Comparison of ENCODE assay signal across 9 cellular contexts in genomic region chr12:55726911-55727310, GRCh38. TPM values are rescaled to one million over a fixed set of nuclear protein-coding genes. Genes with fewer than 3 reads are reported as not detected.
DNase-seq lines count a peak whose midpoint lies in the region; ATAC-seq and TF ChIP-seq lines count a peak whose summit lies in the region.
"Had no signal": no experiment of that assay in that cellular context is flagged by ENCODE, and none has a peak within 500 bp of the region (broad histone marks: within the 10 kb centered on the region; RNA-seq: fewer than 3 reads in every experiment).

No MANE protein-coding gene starts in this region.

- no peak for ATAC-seq in CD8-positive, alpha-beta T cell

- H3K27ac Mint-ChIP-seq in CD8-positive, alpha-beta T cell = peak overlapping the region; percentile 86
- H3K27ac Mint-ChIP-seq in progenitor cell of endocrine pancreas = peak overlapping the region; percentile 84

- H3K9me3 Mint-ChIP-seq in CD8-positive, alpha-beta T cell = no peaks in the 10 kb centered on the region
- no peaks in the 10 kb centered on the region for H3K9me3 Mint-ChIP-seq in progenitor cell of endocrine pancreas (ENCODE audit: low read depth)

- no peak for DNase-seq in CD8-positive, alpha-beta T cell
- DNase-seq in fibroblast of pulmonary artery (ENCODE audit: low read depth) = no peak
- no peak for DNase-seq in progenitor cell of endocrine pancreas (ENCODE audit: low spot score, unreplicated experiment)
- DNase-seq in NCI-H1417 treated with DMSO at 0.1 percent for 48 hours (lab: John Stamatoyannopoulos, UW) = no peak
- no peak for DNase-seq in NCI-H2196 (lab: John Stamatoyannopoulos, UW; ENCODE audit: unreplicated experiment)
- no peak for DNase-seq in anterior cingulate cortex (lab: John Stamatoyannopoulos, UW)
- DNase-seq in 8988T = no peak
- DNase-seq: MM.1S had no signal

- no peaks in the 10 kb centered on the region for H3K27me3 Mint-ChIP-seq in CD8-positive, alpha-beta T cell (ENCODE audit: low read depth)
- H3K27me3 Mint-ChIP-seq in progenitor cell of endocrine pancreas = peaks cover 8% of the 10 kb centered on the region

- peaks cover 16% of the 10 kb centered on the region for H3K36me3 Mint-ChIP-seq in CD8-positive, alpha-beta T cell
- peaks cover 6% of the 10 kb centered on the region for H3K36me3 Mint-ChIP-seq in progenitor cell of endocrine pancreas (ENCODE audit: insufficient read depth)

- no peak overlapping the region for H3K27ac ChIP-seq in CD8-positive, alpha-beta T cell (ENCODE audit: low read depth, low read length)

- peak overlapping the region; percentile 79 for H3K4me3 Mint-ChIP-seq in CD8-positive, alpha-beta T cell
- peak overlapping the region; percentile 84 for H3K4me3 Mint-ChIP-seq in progenitor cell of endocrine pancreas (ENCODE audit: low read depth)

- no peaks in the 10 kb centered on the region for H3K27me3 ChIP-seq in CD8-positive, alpha-beta T cell (ENCODE audit: insufficient read depth, low read length)

- intact Hi-C loops in CD8-positive, alpha-beta T cell (cut with DNase I, micrococcal nuclease) = loop anchor here in 1 of 2 experiments (2.0 kb wide), 1 partner anchor 302 kb away; no protein-coding TSS in a partner anchor

- peaks cover 48% of the 10 kb centered on the region for H3K4me1 Mint-ChIP-seq in CD8-positive, alpha-beta T cell (ENCODE audit: low read depth)
- H3K4me1 Mint-ChIP-seq in progenitor cell of endocrine pancreas (ENCODE audit: low read depth) = peaks cover 24% of the 10 kb centered on the region

- peaks cover 31% of the 10 kb centered on the region for H3K4me1 ChIP-seq in CD8-positive, alpha-beta T cell (ENCODE audit: insufficient read depth, low read length)

- no peak overlapping the region for H3K4me3 ChIP-seq in CD8-positive, alpha-beta T cell (ENCODE audit: low read depth, low read length)
- H3K4me3 ChIP-seq in WI38 (ENCODE audit: low read depth, low read length) (peak overlapping the region; percentile 95), fibroblast of pulmonary artery (replicated peaks; ENCODE audit: low read depth, low read length) (peak overlapping the region; percentile 93)

- H3K9me3 ChIP-seq in CD8-positive, alpha-beta T cell (ENCODE audit: low read length) = no peaks in the 10 kb centered on the region

- POLR2A ChIA-PET in CD8-positive, alpha-beta T cell (lab: Charles Lee) = no interaction called here

- no peaks in the 10 kb centered on the region for H3K36me3 ChIP-seq in CD8-positive, alpha-beta T cell (ENCODE audit: insufficient read depth, low read length)

- CTCF ChIA-PET in CD8-positive, alpha-beta T cell (lab: Charles Lee) = interaction anchor here (0.7 to 0.9 kb wide), 2 partner anchors 9 to 320 kb away, joined by 3 read pairs; no protein-coding TSS in a partner anchor

- TF ChIP-seq CTCF in CD8-positive, alpha-beta T cell (IDR thresholded peaks at IDR 0.05) = no peak
- TF ChIP-seq CTCF in WI38 (IDR thresholded peaks at IDR 0.05; ENCODE audit: low read depth, low read length) (no peak), fibroblast of pulmonary artery (IDR thresholded peaks at IDR 0.05; ENCODE audit: low read length, missing control alignments) (no peak), progenitor cell of endocrine pancreas (IDR thresholded peaks at IDR 0.05; ENCODE audit: unreplicated experiment) (no peak)

RNA-seq across cellular contexts. Expression of gene CD63, which starts 1.9 kb away (rescaled TPM):
- total RNA-seq in CD8-positive, alpha-beta T cell = 10 to 100 TPM; 27.0 to 33.8 TPM
- total RNA-seq in progenitor cell of endocrine pancreas = 407 and 432 TPM in 2 replicates

RNA-seq across cellular contexts. Expression of gene RDH5, which starts 6.7 kb away (rescaled TPM):
- total RNA-seq in CD8-positive, alpha-beta T cell = 1 to 10 TPM; 5.5 to 7.8 TPM
- total RNA-seq in progenitor cell of endocrine pancreas = 7.9 and 9.7 TPM in 2 replicates

RNA-seq across cellular contexts. Expression of gene BLOC1S1, which starts 11.1 kb away (rescaled TPM):
- total RNA-seq in CD8-positive, alpha-beta T cell = 10 to 100 TPM; 29.4 to 29.6 TPM
- total RNA-seq in progenitor cell of endocrine pancreas = 65.8 and 68.5 TPM in 2 replicates

RNA-seq across cellular contexts. Expression of gene GDF11, which starts 16.0 kb away (rescaled TPM):
- 1 to 10 TPM; 4.3 to 4.6 TPM for total RNA-seq in CD8-positive, alpha-beta T cell
- total RNA-seq in progenitor cell of endocrine pancreas = 42.8 and 50.3 TPM in 2 replicates

RNA-seq across cellular contexts. Expression of gene ITGA7, which starts 19.2 kb away (rescaled TPM):
- 1 to 10 TPM; 1.0 to 1.1 TPM for total RNA-seq in CD8-positive, alpha-beta T cell
- total RNA-seq in progenitor cell of endocrine pancreas = 23.6 and 25.1 TPM in 2 replicates

Comparison
In these comparisons a context has a peak if more than half of its experiments do, and no peak if none do; other contexts are left out.
1. RNA of gene CD63, which starts 1.9 kb away (total RNA-seq): 407 to 432 TPM in progenitor cell of endocrine pancreas; 27.0 to 33.8 TPM in CD8-positive, alpha-beta T cell; every median in the first group is over 10 times any median in the second.